In the genomic region with DNA sequence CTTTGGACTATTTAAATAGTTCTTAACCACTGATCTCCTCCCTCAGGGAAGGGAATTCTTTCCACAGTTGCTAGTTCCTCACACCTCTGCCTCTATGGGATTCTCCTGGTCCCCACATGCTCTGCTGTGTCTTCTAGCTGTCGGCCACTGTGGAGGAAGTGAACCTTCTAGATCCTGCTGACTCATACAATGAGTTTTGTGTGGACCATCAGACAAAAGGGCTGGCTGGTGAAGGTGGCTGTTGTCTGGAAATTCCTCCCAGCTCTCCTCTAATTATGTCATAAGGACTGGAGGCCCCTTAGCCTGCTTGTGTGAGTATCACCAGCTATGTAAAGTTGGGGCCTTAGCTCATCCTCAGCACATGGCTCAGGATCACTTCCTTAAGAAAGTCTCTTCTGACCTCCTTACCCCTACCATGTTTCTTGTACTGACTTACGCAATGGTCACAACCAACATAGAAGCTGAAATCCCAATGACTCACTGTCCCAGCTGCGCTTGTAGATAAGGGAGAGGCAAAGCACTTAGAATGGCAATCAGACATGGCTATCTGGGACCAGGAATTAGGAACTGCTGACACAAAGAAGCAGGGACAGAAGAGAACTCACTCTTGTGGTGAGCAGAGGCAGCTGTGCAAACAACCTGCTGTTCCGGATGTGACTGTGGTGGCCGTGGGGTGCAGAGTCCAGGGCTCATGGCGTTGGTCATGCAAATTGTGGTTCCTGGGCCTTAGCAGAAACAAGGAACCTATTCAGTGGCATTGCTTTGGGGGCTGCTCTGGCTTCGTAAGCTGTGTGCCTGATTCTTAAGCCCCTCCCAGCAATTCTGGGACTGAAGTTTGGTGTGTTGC, we compare ENCODE assay signal across 1 cellular context.
A peak's percentile ranks its signal among the peaks of the same experiment; 100 is the strongest.
TF ChIP-seq lines count a peak whose summit lies in the region.

No MANE protein-coding gene starts in this region.

TF ChIP-seq in K562, 482 proteins besides CTCF, POLR2A, EP300 and RAD21 (continued from another document and continues in another):
- TF ChIP-seq, protein P1, sequence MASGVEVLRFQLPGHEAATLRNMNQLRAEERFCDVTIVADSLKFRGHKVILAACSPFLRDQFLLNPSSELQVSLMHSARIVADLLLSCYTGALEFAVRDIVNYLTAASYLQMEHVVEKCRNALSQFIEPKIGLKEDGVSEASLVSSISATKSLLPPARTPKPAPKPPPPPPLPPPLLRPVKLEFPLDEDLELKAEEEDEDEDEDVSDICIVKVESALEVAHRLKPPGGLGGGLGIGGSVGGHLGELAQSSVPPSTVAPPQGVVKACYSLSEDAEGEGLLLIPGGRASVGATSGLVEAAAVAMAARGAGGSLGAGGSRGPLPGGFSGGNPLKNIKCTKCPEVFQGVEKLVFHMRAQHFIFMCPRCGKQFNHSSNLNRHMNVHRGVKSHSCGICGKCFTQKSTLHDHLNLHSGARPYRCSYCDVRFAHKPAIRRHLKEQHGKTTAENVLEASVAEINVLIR (CRISPR knock-in tag; IDR thresholded peaks at IDR 0.05): peak; percentile 58; the same call in 1 of the 2 replicates
- TF ChIP-seq ZNF644 (tag; IDR thresholded peaks at IDR 0.05; ENCODE audit: low read depth) (peak; percentile 97), RBM14 (IDR thresholded peaks at IDR 0.05; ENCODE audit: borderline replicate concordance, insufficient read depth, low read depth, low read length) (no peak), STAG1 (CRISPR knock-in tag; IDR thresholded peaks at IDR 0.05; ENCODE audit: borderline replicate concordance) (no peak), ZNF24 (IDR thresholded peaks at IDR 0.05) (peak; percentile 89), SOX6 (IDR thresholded peaks at IDR 0.05) (peak; percentile 100), POLR2B (IDR thresholded peaks at IDR 0.05; ENCODE audit: low read depth, partially characterized antibody) (peak; percentile 57), ZC3H4 (CRISPR knock-in tag; IDR thresholded peaks at IDR 0.05; ENCODE audit: borderline replicate concordance) (no peak), SMAD3 (CRISPR knock-in tag; conservative IDR thresholded peaks at IDR 0.05) (peak; percentile 94), SRF (CRISPR knock-in tag; IDR thresholded peaks at IDR 0.05) (no peak; a peak in 1 of 4 replicates), ZNF830 (CRISPR knock-in tag; IDR thresholded peaks at IDR 0.05) (peak; percentile 71; the same call in 1 of the 2 replicates), IRF2 (CRISPR knock-in tag; IDR thresholded peaks at IDR 0.05) (no peak), SRSF1 (IDR thresholded peaks at IDR 0.05; ENCODE audit: low read depth, low read length) (no peak), CBX2 (IDR thresholded peaks at IDR 0.05; ENCODE audit: insufficient read depth, low read length, poor library complexity, severe bottlenecking) (no peak), SMAD4 (CRISPR knock-in tag; conservative IDR thresholded peaks at IDR 0.05) (peak; percentile 98), RBM17 (IDR thresholded peaks at IDR 0.05; ENCODE audit: borderline replicate concordance, low read depth, low read length) (no peak), NCOA6 (IDR thresholded peaks at IDR 0.05) (peak; percentile 86), HDAC8 (tag; IDR thresholded peaks at IDR 0.05) (peak; percentile 81), ZNF140 (CRISPR knock-in tag; IDR thresholded peaks at IDR 0.05) (no peak), RBM15 (IDR thresholded peaks at IDR 0.05; ENCODE audit: insufficient read depth, low read length) (no peak), CREM (IDR thresholded peaks at IDR 0.05; ENCODE audit: low read depth) (peak; percentile 93), NR1H2 (CRISPR knock-in tag; IDR thresholded peaks at IDR 0.05) (peak; percentile 77; the same call in 1 of the 2 replicates), XRCC5 (IDR thresholded peaks at IDR 0.05; ENCODE audit: low read depth, low read length) (peak; percentile 90; the same call in 1 of the 2 replicates), BCL6 (CRISPR knock-in tag; IDR thresholded peaks at IDR 0.05) (peak; percentile 78), ZNF324 (CRISPR knock-in tag; IDR thresholded peaks at IDR 0.05) (0 out of 2 replicates have a peak, but pooled peaks have one; percentile 44), DPF2 (IDR thresholded peaks at IDR 0.05) (peak; percentile 100), NFE2 (IDR thresholded peaks at IDR 0.05; ENCODE audit: low read depth) (peak; percentile 93), TCFL5 (CRISPR knock-in tag; conservative IDR thresholded peaks at IDR 0.05) (peak; percentile 6), NFXL1 (CRISPR knock-in tag; IDR thresholded peaks at IDR 0.05) (peak; percentile 67; the same call in 1 of the 2 replicates), COPS2 (conservative IDR thresholded peaks at IDR 0.05) (no peak), HNRNPUL1 (IDR thresholded peaks at IDR 0.05; ENCODE audit: low read length) (no peak), BCOR (IDR thresholded peaks at IDR 0.05) (peak; percentile 95), ZFP30 (CRISPR knock-in tag; IDR thresholded peaks at IDR 0.05; ENCODE audit: borderline replicate concordance) (no peak), KLF16 (IDR thresholded peaks at IDR 0.05) (peak; percentile 99)
- TF ChIP-seq, protein P2, sequence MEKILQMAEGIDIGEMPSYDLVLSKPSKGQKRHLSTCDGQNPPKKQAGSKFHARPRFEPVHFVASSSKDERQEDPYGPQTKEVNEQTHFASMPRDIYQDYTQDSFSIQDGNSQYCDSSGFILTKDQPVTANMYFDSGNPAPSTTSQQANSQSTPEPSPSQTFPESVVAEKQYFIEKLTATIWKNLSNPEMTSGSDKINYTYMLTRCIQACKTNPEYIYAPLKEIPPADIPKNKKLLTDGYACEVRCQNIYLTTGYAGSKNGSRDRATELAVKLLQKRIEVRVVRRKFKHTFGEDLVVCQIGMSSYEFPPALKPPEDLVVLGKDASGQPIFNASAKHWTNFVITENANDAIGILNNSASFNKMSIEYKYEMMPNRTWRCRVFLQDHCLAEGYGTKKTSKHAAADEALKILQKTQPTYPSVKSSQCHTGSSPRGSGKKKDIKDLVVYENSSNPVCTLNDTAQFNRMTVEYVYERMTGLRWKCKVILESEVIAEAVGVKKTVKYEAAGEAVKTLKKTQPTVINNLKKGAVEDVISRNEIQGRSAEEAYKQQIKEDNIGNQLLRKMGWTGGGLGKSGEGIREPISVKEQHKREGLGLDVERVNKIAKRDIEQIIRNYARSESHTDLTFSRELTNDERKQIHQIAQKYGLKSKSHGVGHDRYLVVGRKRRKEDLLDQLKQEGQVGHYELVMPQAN (IDR thresholded peaks at IDR 0.05; ENCODE audit: borderline replicate concordance): no peak; the same call in 1 of the 2 replicates
- TF ChIP-seq, protein P3, sequence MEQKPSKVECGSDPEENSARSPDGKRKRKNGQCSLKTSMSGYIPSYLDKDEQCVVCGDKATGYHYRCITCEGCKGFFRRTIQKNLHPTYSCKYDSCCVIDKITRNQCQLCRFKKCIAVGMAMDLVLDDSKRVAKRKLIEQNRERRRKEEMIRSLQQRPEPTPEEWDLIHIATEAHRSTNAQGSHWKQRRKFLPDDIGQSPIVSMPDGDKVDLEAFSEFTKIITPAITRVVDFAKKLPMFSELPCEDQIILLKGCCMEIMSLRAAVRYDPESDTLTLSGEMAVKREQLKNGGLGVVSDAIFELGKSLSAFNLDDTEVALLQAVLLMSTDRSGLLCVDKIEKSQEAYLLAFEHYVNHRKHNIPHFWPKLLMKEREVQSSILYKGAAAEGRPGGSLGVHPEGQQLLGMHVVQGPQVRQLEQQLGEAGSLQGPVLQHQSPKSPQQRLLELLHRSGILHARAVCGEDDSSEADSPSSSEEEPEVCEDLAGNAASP (IDR thresholded peaks at IDR 0.05): no peak
- TF ChIP-seq, protein P4, sequence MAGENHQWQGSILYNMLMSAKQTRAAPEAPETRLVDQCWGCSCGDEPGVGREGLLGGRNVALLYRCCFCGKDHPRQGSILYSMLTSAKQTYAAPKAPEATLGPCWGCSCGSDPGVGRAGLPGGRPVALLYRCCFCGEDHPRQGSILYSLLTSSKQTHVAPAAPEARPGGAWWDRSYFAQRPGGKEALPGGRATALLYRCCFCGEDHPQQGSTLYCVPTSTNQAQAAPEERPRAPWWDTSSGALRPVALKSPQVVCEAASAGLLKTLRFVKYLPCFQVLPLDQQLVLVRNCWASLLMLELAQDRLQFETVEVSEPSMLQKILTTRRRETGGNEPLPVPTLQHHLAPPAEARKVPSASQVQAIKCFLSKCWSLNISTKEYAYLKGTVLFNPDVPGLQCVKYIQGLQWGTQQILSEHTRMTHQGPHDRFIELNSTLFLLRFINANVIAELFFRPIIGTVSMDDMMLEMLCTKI (IDR thresholded peaks at IDR 0.05; ENCODE audit: partially characterized antibody): no peak
- TF ChIP-seq, protein P5, sequence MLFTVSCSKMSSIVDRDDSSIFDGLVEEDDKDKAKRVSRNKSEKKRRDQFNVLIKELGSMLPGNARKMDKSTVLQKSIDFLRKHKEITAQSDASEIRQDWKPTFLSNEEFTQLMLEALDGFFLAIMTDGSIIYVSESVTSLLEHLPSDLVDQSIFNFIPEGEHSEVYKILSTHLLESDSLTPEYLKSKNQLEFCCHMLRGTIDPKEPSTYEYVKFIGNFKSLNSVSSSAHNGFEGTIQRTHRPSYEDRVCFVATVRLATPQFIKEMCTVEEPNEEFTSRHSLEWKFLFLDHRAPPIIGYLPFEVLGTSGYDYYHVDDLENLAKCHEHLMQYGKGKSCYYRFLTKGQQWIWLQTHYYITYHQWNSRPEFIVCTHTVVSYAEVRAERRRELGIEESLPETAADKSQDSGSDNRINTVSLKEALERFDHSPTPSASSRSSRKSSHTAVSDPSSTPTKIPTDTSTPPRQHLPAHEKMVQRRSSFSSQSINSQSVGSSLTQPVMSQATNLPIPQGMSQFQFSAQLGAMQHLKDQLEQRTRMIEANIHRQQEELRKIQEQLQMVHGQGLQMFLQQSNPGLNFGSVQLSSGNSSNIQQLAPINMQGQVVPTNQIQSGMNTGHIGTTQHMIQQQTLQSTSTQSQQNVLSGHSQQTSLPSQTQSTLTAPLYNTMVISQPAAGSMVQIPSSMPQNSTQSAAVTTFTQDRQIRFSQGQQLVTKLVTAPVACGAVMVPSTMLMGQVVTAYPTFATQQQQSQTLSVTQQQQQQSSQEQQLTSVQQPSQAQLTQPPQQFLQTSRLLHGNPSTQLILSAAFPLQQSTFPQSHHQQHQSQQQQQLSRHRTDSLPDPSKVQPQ (CRISPR knock-in tag; IDR thresholded peaks at IDR 0.05; ENCODE audit: borderline replicate concordance): no peak
- TF ChIP-seq, protein P6, sequence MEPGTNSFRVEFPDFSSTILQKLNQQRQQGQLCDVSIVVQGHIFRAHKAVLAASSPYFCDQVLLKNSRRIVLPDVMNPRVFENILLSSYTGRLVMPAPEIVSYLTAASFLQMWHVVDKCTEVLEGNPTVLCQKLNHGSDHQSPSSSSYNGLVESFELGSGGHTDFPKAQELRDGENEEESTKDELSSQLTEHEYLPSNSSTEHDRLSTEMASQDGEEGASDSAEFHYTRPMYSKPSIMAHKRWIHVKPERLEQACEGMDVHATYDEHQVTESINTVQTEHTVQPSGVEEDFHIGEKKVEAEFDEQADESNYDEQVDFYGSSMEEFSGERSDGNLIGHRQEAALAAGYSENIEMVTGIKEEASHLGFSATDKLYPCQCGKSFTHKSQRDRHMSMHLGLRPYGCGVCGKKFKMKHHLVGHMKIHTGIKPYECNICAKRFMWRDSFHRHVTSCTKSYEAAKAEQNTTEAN (CRISPR knock-in tag; IDR thresholded peaks at IDR 0.05): peak; percentile 83
- TF ChIP-seq, protein P7, sequence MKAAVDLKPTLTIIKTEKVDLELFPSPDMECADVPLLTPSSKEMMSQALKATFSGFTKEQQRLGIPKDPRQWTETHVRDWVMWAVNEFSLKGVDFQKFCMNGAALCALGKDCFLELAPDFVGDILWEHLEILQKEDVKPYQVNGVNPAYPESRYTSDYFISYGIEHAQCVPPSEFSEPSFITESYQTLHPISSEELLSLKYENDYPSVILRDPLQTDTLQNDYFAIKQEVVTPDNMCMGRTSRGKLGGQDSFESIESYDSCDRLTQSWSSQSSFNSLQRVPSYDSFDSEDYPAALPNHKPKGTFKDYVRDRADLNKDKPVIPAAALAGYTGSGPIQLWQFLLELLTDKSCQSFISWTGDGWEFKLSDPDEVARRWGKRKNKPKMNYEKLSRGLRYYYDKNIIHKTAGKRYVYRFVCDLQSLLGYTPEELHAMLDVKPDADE (conservative IDR thresholded peaks at IDR 0.05; ENCODE audit: control insufficient read depth, low read depth, low read length): peak; percentile 93
- TF ChIP-seq, protein P8, sequence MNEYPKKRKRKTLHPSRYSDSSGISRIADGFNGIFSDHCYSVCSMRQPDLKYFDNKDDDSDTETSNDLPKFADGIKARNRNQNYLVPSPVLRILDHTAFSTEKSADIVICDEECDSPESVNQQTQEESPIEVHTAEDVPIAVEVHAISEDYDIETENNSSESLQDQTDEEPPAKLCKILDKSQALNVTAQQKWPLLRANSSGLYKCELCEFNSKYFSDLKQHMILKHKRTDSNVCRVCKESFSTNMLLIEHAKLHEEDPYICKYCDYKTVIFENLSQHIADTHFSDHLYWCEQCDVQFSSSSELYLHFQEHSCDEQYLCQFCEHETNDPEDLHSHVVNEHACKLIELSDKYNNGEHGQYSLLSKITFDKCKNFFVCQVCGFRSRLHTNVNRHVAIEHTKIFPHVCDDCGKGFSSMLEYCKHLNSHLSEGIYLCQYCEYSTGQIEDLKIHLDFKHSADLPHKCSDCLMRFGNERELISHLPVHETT (CRISPR knock-in tag; conservative IDR thresholded peaks at IDR 0.05 in 1 of 2, IDR thresholded peaks at IDR 0.05 in 1 of 2): peak in 1 of 2 experiments; percentile 95; a peak in 2 of 4 replicates
- TF ChIP-seq, protein P9, sequence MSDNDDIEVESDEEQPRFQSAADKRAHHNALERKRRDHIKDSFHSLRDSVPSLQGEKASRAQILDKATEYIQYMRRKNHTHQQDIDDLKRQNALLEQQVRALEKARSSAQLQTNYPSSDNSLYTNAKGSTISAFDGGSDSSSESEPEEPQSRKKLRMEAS (CRISPR knock-in tag; IDR thresholded peaks at IDR 0.05): peak; percentile 98
- TF ChIP-seq, protein P10, sequence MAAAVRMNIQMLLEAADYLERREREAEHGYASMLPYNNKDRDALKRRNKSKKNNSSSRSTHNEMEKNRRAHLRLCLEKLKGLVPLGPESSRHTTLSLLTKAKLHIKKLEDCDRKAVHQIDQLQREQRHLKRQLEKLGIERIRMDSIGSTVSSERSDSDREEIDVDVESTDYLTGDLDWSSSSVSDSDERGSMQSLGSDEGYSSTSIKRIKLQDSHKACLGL (CRISPR knock-in tag; IDR thresholded peaks at IDR 0.05; ENCODE audit: borderline replicate concordance, poor library complexity, severe bottlenecking): no peak
- TF ChIP-seq, protein P11, sequence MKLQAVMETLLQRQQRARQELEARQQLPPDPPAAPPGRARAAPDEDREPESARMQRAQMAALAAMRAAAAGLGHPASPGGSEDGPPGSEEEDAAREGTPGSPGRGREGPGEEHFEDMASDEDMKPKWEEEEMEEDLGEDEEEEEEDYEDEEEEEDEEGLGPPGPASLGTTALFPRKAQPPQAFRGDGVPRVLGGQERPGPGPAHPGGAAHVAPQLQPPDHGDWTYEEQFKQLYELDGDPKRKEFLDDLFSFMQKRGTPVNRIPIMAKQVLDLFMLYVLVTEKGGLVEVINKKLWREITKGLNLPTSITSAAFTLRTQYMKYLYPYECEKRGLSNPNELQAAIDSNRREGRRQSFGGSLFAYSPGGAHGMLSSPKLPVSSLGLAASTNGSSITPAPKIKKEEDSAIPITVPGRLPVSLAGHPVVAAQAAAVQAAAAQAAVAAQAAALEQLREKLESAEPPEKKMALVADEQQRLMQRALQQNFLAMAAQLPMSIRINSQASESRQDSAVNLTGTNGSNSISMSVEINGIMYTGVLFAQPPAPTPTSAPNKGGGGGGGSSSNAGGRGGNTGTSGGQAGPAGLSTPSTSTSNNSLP (IDR thresholded peaks at IDR 0.05; ENCODE audit: borderline replicate concordance, low read depth, low read length): 0 out of 2 replicates have a peak, but pooled peaks have one; percentile 56
- TF ChIP-seq, protein P12, sequence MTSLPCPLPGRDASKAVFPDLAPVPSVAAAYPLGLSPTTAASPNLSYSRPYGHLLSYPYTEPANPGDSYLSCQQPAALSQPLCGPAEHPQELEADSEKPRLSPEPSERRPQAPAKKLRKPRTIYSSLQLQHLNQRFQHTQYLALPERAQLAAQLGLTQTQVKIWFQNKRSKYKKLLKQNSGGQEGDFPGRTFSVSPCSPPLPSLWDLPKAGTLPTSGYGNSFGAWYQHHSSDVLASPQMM (CRISPR knock-in tag; IDR thresholded peaks at IDR 0.05): no peak
